1 cellular context compared by ENCODE assay signal in genomic region chr12:69332815-69333358, GRCh38.
TF ChIP-seq lines count a peak whose summit lies in the region.

No MANE protein-coding gene starts in this region.

TF ChIP-seq in K562, 482 proteins besides CTCF, POLR2A, EP300 and RAD21:
- no peak for TF ChIP-seq PHF20 (IDR thresholded peaks at IDR 0.05; ENCODE audit: partially characterized antibody)
- no peak for TF ChIP-seq ZBTB8A (IDR thresholded peaks at IDR 0.05; ENCODE audit: partially characterized antibody)
- TF ChIP-seq ZNF444 (CRISPR knock-in tag; IDR thresholded peaks at IDR 0.05), result no peak
- TF ChIP-seq HDAC1 (IDR thresholded peaks at IDR 0.05), result no peak
- TF ChIP-seq GABPB1 (CRISPR knock-in tag; IDR thresholded peaks at IDR 0.05), result no peak
- TF ChIP-seq XRCC3 (IDR thresholded peaks at IDR 0.05), result no peak
- no peak for TF ChIP-seq HOMEZ (CRISPR knock-in tag; IDR thresholded peaks at IDR 0.05)
- TF ChIP-seq NR4A1 (CRISPR knock-in tag; IDR thresholded peaks at IDR 0.05), result no peak
- TF ChIP-seq NR4A1 (tag; IDR thresholded peaks at IDR 0.05), result no peak
- TF ChIP-seq FIP1L1 (IDR thresholded peaks at IDR 0.05; ENCODE audit: low read depth, low read length, poor library complexity, severe bottlenecking), result no peak
- TF ChIP-seq CEBPG (CRISPR knock-in tag; IDR thresholded peaks at IDR 0.05), result no peak
- no peak for TF ChIP-seq CEBPG (tag; conservative IDR thresholded peaks at IDR 0.05 in 1 of 2, IDR thresholded peaks at IDR 0.05 in 1 of 2)
- TF ChIP-seq TAF9B (IDR thresholded peaks at IDR 0.05; ENCODE audit: partially characterized antibody), result no peak
- no peak for TF ChIP-seq ZNF445 (CRISPR knock-in tag; IDR thresholded peaks at IDR 0.05; ENCODE audit: low read depth)
- TF ChIP-seq HNRNPLL (IDR thresholded peaks at IDR 0.05; ENCODE audit: low read depth, low read length, poor library complexity, severe bottlenecking), result no peak
- TF ChIP-seq RBM17 (IDR thresholded peaks at IDR 0.05; ENCODE audit: borderline replicate concordance, low read depth, low read length), result no peak
- TF ChIP-seq XRCC4 (IDR thresholded peaks at IDR 0.05; ENCODE audit: extremely low read depth, insufficient read depth, insufficient read length), result no peak
TF ChIP-seq in K562: peak in this region for 0.
